In genomic region chr11:132049205-132049604, GRCh38 we compare ENCODE assay signal across 25 cellular contexts.
"Had no signal": no experiment of that assay in that cellular context is flagged by ENCODE, and none has a peak within 500 bp of the region (broad histone marks: within the 10 kb centered on the region; RNA-seq: fewer than 3 reads in every experiment).

No MANE protein-coding gene starts in this region.

- H3K36me3 ChIP-seq: left ventricle myocardium inferior, neutrophil, ovary, right atrium auricular region, right lobe of liver, tibial nerve, uterus had no signal

- FAIRE-seq: keratinocyte had no signal

- H3K4me3 ChIP-seq: left ventricle myocardium inferior, lung, mucosa of descending colon, ovary, right atrium auricular region, right lobe of liver, smooth muscle cell, tibial nerve, uterus had no signal

- H3K4me1 ChIP-seq: left ventricle myocardium inferior, right lobe of liver, uterus had no signal

- H3K4me2 ChIP-seq: smooth muscle cell had no signal

- H3K27ac ChIP-seq: left ventricle myocardium inferior, neutrophil, ovary, right atrium auricular region, right lobe of liver, uterus had no signal

- H3K9me3 Mint-ChIP-seq: neural crest cell; stimulated activated naive CD8-positive, alpha-beta T cell treated with anti-CD3 and anti-CD28 coated beads, Interleukin-15, Interleukin-2, amounts not matched to agents 100 ng/mL and 50 ng/mL, for 24 hours; type B pancreatic cell had no signal

- DNase-seq: head of caudate nucleus; hippocampal formation; left ventricle myocardium inferior; midbrain; mucosa of descending colon; naive thymus-derived CD4-positive, alpha-beta T cell; occipital lobe; ovary; right lobe of liver; stimulated activated CD4-positive, alpha-beta T cell treated with anti-CD3 and anti-CD28 coated beads, Interleukin-1b, Interleukin-23, amount 100 ng/mL, for 48 hours; stimulated activated CD4-positive, alpha-beta T cell treated with anti-CD3 and anti-CD28 coated beads, Interleukin-4, amount 100 ng/mL, for 1 hour; stimulated activated naive CD4-positive, alpha-beta T cell; substantia nigra; uterus had no signal

- ATAC-seq: mucosa of descending colon; naive thymus-derived CD4-positive, alpha-beta T cell; natural killer cell treated with Interleukin-12 subunit alpha and Interleukin-12 subunit beta and Interleukin-15 and Interleukin-18, amount 100 ng/mL, for 72 hours had no signal

- H3K27me3 ChIP-seq: neutrophil, ovary, right atrium auricular region, right lobe of liver, tibial nerve, uterus had no signal

- H3K4me3 Mint-ChIP-seq: naive thymus-derived CD4-positive, alpha-beta T cell; natural killer cell treated with Interleukin-12 subunit alpha and Interleukin-12 subunit beta and Interleukin-15 and Interleukin-18, amount 100 ng/mL, for 72 hours; neural crest cell; stimulated activated naive CD8-positive, alpha-beta T cell treated with anti-CD3 and anti-CD28 coated beads, Interleukin-15, Interleukin-2, amounts not matched to agents 100 ng/mL and 50 ng/mL, for 24 hours; type B pancreatic cell had no signal

- H3K27me3 Mint-ChIP-seq: natural killer cell treated with Interleukin-12 subunit alpha and Interleukin-12 subunit beta and Interleukin-15 and Interleukin-18, amount 100 ng/mL, for 72 hours; stimulated activated naive CD8-positive, alpha-beta T cell treated with anti-CD3 and anti-CD28 coated beads, Interleukin-15, Interleukin-2, amounts not matched to agents 100 ng/mL and 50 ng/mL, for 24 hours had no signal

- H3K9me3 ChIP-seq: left ventricle myocardium inferior, mucosa of descending colon, neutrophil, ovary, right atrium auricular region, right lobe of liver, tibial nerve, uterus had no signal

- H3K27ac Mint-ChIP-seq: naive thymus-derived CD4-positive, alpha-beta T cell; natural killer cell treated with Interleukin-12 subunit alpha and Interleukin-12 subunit beta and Interleukin-15 and Interleukin-18, amount 100 ng/mL, for 72 hours; progenitor cell of endocrine pancreas; stimulated activated naive CD8-positive, alpha-beta T cell treated with anti-CD3 and anti-CD28 coated beads, Interleukin-15, Interleukin-2, amounts not matched to agents 100 ng/mL and 50 ng/mL, for 24 hours; type B pancreatic cell had no signal
